Comparison of ENCODE assay signal across 8 cellular contexts in genomic region chr16:28326881-28327610, GRCh38. TPM values are rescaled to one million over a fixed set of nuclear protein-coding genes. Genes with fewer than 3 reads are reported as not detected.
A peak's percentile ranks its signal among the peaks of the same experiment; 100 is the strongest.
DNase-seq lines count a peak whose midpoint lies in the region; ATAC-seq, FAIRE-seq and TF ChIP-seq lines count a peak whose summit lies in the region.

No MANE protein-coding gene starts in this region.

- no peaks in the 10 kb centered on the region for H3K27me3 Mint-ChIP-seq in activated CD4-positive, alpha-beta memory T cell treated with anti-CD3 and anti-CD28 coated beads for 36 hours
- H3K27me3 Mint-ChIP-seq in stimulated activated naive B cell treated with anti-CD40 and anti-IgM and Interleukin-4, amounts not matched to agents 10 μg/mL and 1 μg/mL and 100 μg/mL, for 72 hours: no peaks in the 10 kb centered on the region

- H3K9me3 Mint-ChIP-seq in activated CD4-positive, alpha-beta memory T cell treated with anti-CD3 and anti-CD28 coated beads for 36 hours: no peaks in the 10 kb centered on the region
- H3K9me3 Mint-ChIP-seq in stimulated activated naive B cell treated with anti-CD40 and anti-IgM and Interleukin-4, amounts not matched to agents 10 μg/mL and 1 μg/mL and 100 μg/mL, for 72 hours: no peaks in the 10 kb centered on the region

- no peak overlapping the region for H3K56ac ChIP-seq in H1 (replicated peaks; ENCODE audit: insufficient read length, low read depth, low read length)

- no peak overlapping the region for H2BK15ac ChIP-seq in H1 (ENCODE audit: low read length)

- intact Hi-C loops in activated CD4-positive, alpha-beta memory T cell treated with anti-CD3 and anti-CD28 coated beads for 36 hours (cut with micrococcal nuclease): no loop called here

- H2BK5ac ChIP-seq in H1 (ENCODE audit: low read depth, low read length): no peak overlapping the region

- peaks cover 2 to 4% of the 10 kb centered on the region in 2 experiments for H4K20me1 ChIP-seq in H1 (replicated peaks in 1 of 2; ENCODE audit: control insufficient read depth in 1 of 2, insufficient read depth in 2 of 2, low read length in 2 of 2)

- no peak overlapping the region for H3K27ac Mint-ChIP-seq in activated CD4-positive, alpha-beta memory T cell treated with anti-CD3 and anti-CD28 coated beads for 36 hours
- H3K27ac Mint-ChIP-seq in stimulated activated naive B cell treated with anti-CD40 and anti-IgM and Interleukin-4, amounts not matched to agents 10 μg/mL and 1 μg/mL and 100 μg/mL, for 72 hours: no peak overlapping the region

- H3K18ac ChIP-seq in H1 (ENCODE audit: extremely low read depth, low read length): no peak overlapping the region

- CTCF ChIA-PET in activated CD4-positive, alpha-beta memory T cell treated with anti-CD3 and anti-CD28 coated beads for 36 hours (lab: Charles Lee): interaction anchor here (0.7 to 2.0 kb wide), 8 partner anchors 9 to 109 kb away, joined by 3 to 13 read pairs (median 4); no protein-coding TSS in a partner anchor
- CTCF ChIA-PET in H1 (lab: Charles Lee; ENCODE audit: partially characterized antibody): interaction anchor here (0.9 to 1.8 kb wide), 7 partner anchors 9 to 198 kb away, joined by 3 to 11 read pairs (median 4); no protein-coding TSS in a partner anchor

- no peak overlapping the region for H2AFZ ChIP-seq in H1 (ENCODE audit: low read length)

- H2BK20ac ChIP-seq in H1 (ENCODE audit: low read length): no peak overlapping the region

- no peak overlapping the region for H4K91ac ChIP-seq in H1 (replicated peaks; ENCODE audit: insufficient read length, low read length)

- H3K9ac ChIP-seq in H1 (replicated peaks in 1 of 4; ENCODE audit: extremely low read depth in 1 of 4, low read depth in 3 of 4, low read length in 3 of 4): no peak overlapping the region

- no peak for FAIRE-seq in H1 (lab: Jason Lieb, UNC)

- no peak overlapping the region for H3K27ac ChIP-seq in H1 (ENCODE audit: low read depth, low read length)

- H3K27me3 ChIP-seq in H1 (replicated peaks in 1 of 4; ENCODE audit: control insufficient read depth in 3 of 4, extremely low read depth in 1 of 4, insufficient read depth in 3 of 4, low read length in 3 of 4): no peaks in the 10 kb centered on the region

- H3K4me1 Mint-ChIP-seq in activated CD4-positive, alpha-beta memory T cell treated with anti-CD3 and anti-CD28 coated beads for 36 hours (ENCODE audit: low read depth): no peaks in the 10 kb centered on the region
- H3K4me1 Mint-ChIP-seq in stimulated activated naive B cell treated with anti-CD40 and anti-IgM and Interleukin-4, amounts not matched to agents 10 μg/mL and 1 μg/mL and 100 μg/mL, for 72 hours: peaks cover 6 to 7% of the 10 kb centered on the region in 2 donors

- H3K9me3 ChIP-seq in H1 (ENCODE audit: insufficient read depth in 2 of 2, low read depth in 1 of 2, low read length in 1 of 2): no peaks in the 10 kb centered on the region

- no peak for TF ChIP-seq POLR2A in H1 (IDR thresholded peaks at IDR 0.05; ENCODE audit: control extremely low read depth in 1 of 2, low read depth in 2 of 2, low read length in 2 of 2)

- TF ChIP-seq EP300 in H1 (IDR thresholded peaks at IDR 0.05; ENCODE audit: borderline replicate concordance in 1 of 2, low read depth in 2 of 2, low read length in 2 of 2): no peak

- H3K4me3 Mint-ChIP-seq in activated CD4-positive, alpha-beta memory T cell treated with anti-CD3 and anti-CD28 coated beads for 36 hours: no peak overlapping the region
- H3K4me3 Mint-ChIP-seq in stimulated activated naive B cell treated with anti-CD40 and anti-IgM and Interleukin-4, amounts not matched to agents 10 μg/mL and 1 μg/mL and 100 μg/mL, for 72 hours: no peak overlapping the region

- TF ChIP-seq CTCF in H1 (IDR thresholded peaks at IDR 0.05; ENCODE audit: control extremely low read depth in 1 of 3, insufficient read depth in 1 of 3, low read depth in 1 of 3, low read length in 3 of 3): peak; percentile 85 to 94 (median 89)

- H4K8ac ChIP-seq in H1 (ENCODE audit: extremely low read depth, insufficient read depth, low read length): no peak overlapping the region

- no peak overlapping the region for H4K5ac ChIP-seq in H1 (ENCODE audit: insufficient read length, low read depth, low read length)

- H2BK12ac ChIP-seq in H1 (ENCODE audit: low read depth, low read length): no peak overlapping the region

- no peak overlapping the region for H2AK5ac ChIP-seq in H1 (ENCODE audit: low read depth, low read length)

- H3K14ac ChIP-seq in H1 (ENCODE audit: insufficient read length): no peak overlapping the region

- peak; percentile 64 for DNase-seq in SIG-M5 treated with dmso at 0.1 percent for 504 hours (lab: John Stamatoyannopoulos, UW; ENCODE audit: unreplicated experiment)
- DNase-seq in SIG-M5 (lab: John Stamatoyannopoulos, UW): no peak
- DNase-seq in NCI-H460 (ENCODE audit: extremely low read depth, low read depth): peak; percentile 35
- peak; percentile 78 for DNase-seq in activated CD4-positive, alpha-beta memory T cell treated with anti-CD3 and anti-CD28 coated beads for 36 hours
- peak in 1 of 2 experiments; percentile 88 for DNase-seq in H1 (ENCODE audit: low read depth in 1 of 2, low spot score in 2 of 2)
- DNase-seq in mucosa of gallbladder (ENCODE audit: low spot score): peak; percentile 38
- peak; percentile 61 for DNase-seq in stimulated activated naive B cell treated with anti-CD40 and anti-IgM and Interleukin-4, amounts not matched to agents 10 μg/mL and 1 μg/mL and 100 μg/mL, for 72 hours
- DNase-seq in NCI-H774 (lab: John Stamatoyannopoulos, UW): no peak

- no peak overlapping the region for H3K4me3 ChIP-seq in H1 (ENCODE audit: extremely low read depth in 1 of 4, insufficient read depth in 2 of 4, low read depth in 3 of 4, low read length in 4 of 4)

- H3K23me2 ChIP-seq in H1 (ENCODE audit: low read depth, low read length): no peaks in the 10 kb centered on the region

- H2BK120ac ChIP-seq in H1 (replicated peaks; ENCODE audit: low read depth, low read length): no peak overlapping the region

- no peak overlapping the region for H3K4ac ChIP-seq in H1 (replicated peaks; ENCODE audit: insufficient read length, low read depth, low read length)

- peak; percentile 93 to 96 for ATAC-seq in stimulated activated naive B cell treated with anti-CD40 and anti-IgM and Interleukin-4, amounts not matched to agents 10 μg/mL and 1 μg/mL and 100 μg/mL, for 72 hours (replicated peaks)

- H3K79me1 ChIP-seq in H1 (ENCODE audit: low read depth, low read length): no peaks in the 10 kb centered on the region

- POLR2A ChIA-PET in activated CD4-positive, alpha-beta memory T cell treated with anti-CD3 and anti-CD28 coated beads for 36 hours (lab: Charles Lee): no interaction called here
- POLR2A ChIA-PET in H1 (lab: Charles Lee; ENCODE audit: partially characterized antibody): no interaction called here

- no peak overlapping the region for H3K23ac ChIP-seq in H1 (ENCODE audit: insufficient read length)

- no peaks in the 10 kb centered on the region for H3K36me3 ChIP-seq in H1 (ENCODE audit: control insufficient read depth in 2 of 4, insufficient read depth in 4 of 4, low read length in 3 of 4)

- H3K4me2 ChIP-seq in H1 (ENCODE audit: insufficient read depth in 1 of 2, low read depth in 2 of 2, low read length in 2 of 2): no peak overlapping the region

- whole genome bisulfite sequencing in H1 (ENCODE audit: extremely low coverage in 1 of 2, insufficient coverage in 1 of 2, insufficient read length in 1 of 2, insufficient replicate concordance in 2 of 2, low coverage in 1 of 2, low lambda C conversion rate in 2 of 2, missing lambda C conversion rate in 1 of 2), 2 experiments: 58% methylated on average over 12 of the region's 12 CpGs; no CpG with 5 or more reads in 1 of the 2 experiments

- TF ChIP-seq RAD21 in H1 (IDR thresholded peaks at IDR 0.05 in 1 of 2, conservative IDR thresholded peaks at IDR 0.05 in 1 of 2; ENCODE audit: low read depth in 2 of 2, low read length in 2 of 2): peak; percentile 54 to 59

- H3K79me2 ChIP-seq in H1 (ENCODE audit: control insufficient read depth in 1 of 2, insufficient read depth in 2 of 2, low read length in 2 of 2): no peaks in the 10 kb centered on the region

- H3K4me1 ChIP-seq in H1 (replicated peaks in 1 of 4; ENCODE audit: control insufficient read depth in 3 of 4, insufficient read depth in 4 of 4, low read length in 3 of 4): peaks cover 0 to 2% (median 0%) of the 10 kb centered on the region in 4 experiments; a peak in 2 of 7 replicates

- no peaks in the 10 kb centered on the region for H3K36me3 Mint-ChIP-seq in activated CD4-positive, alpha-beta memory T cell treated with anti-CD3 and anti-CD28 coated beads for 36 hours
- H3K36me3 Mint-ChIP-seq in stimulated activated naive B cell treated with anti-CD40 and anti-IgM and Interleukin-4, amounts not matched to agents 10 μg/mL and 1 μg/mL and 100 μg/mL, for 72 hours: no peaks in the 10 kb centered on the region

RNA-seq across cellular contexts. Expression of gene SBK1, which starts 34.7 kb away (rescaled TPM):
- total RNA-seq in NCI-H460 (2014; rRNA removed; shearing (Covaris generic)): 0.05 and 0.09 TPM in 2 replicates
- polyA plus RNA-seq in NCI-H460 (2014; cell fraction: nucleus; rRNA removed): 0.11 TPM in 1 of 2 replicates, not detected in the other
- total RNA-seq in activated CD4-positive, alpha-beta memory T cell treated with anti-CD3 and anti-CD28 coated beads for 36 hours: 1 to 10 TPM; 2.9 to 3.8 TPM
- 73.9 and 77.4 TPM in 2 replicates for total RNA-seq in H1 (2021; fragmentation: NEBNext Ultra II Directional; extraction: Animal tissue kit (Norgen Biotek cat#: 25700))
- polyA plus RNA-seq in H1 (2011; rRNA removed): 18.2 and 34.8 TPM in 2 replicates
- polyA plus RNA-seq in H1 (2011; cell fraction: cytosol; rRNA removed): 16.7 TPM
- polyA plus RNA-seq in H1 (2011; cell fraction: nucleus; rRNA removed): 29.8 TPM
- 46.9 to 62.0 TPM (median 59.1 TPM) in 4 replicates for polyA plus RNA-seq in H1 (2012, experiment 1 of 2)
- 59.4 TPM for polyA plus RNA-seq in H1 (2012, experiment 2 of 2)
- polyA plus RNA-seq in H1 (2013, experiment 1 of 2): 69.2 TPM
- polyA plus RNA-seq in H1 (2013, experiment 2 of 2): 68.1 TPM
- polyA minus RNA-seq in H1 (2011; rRNA and poly(A)+ RNA removed): 9.3 and 12.5 TPM in 2 replicates
- 31.7 TPM for polyA minus RNA-seq in H1 (2011; cell fraction: cytosol; rRNA and poly(A)+ RNA removed)
- polyA minus RNA-seq in H1 (2011; cell fraction: nucleus; rRNA and poly(A)+ RNA removed): 16.6 TPM
- total RNA-seq in mucosa of gallbladder: 0.89 TPM

RNA-seq across cellular contexts. Expression of gene NPIPB6, which starts 36.3 kb away (rescaled TPM):
- total RNA-seq in NCI-H460 (2014; rRNA removed; shearing (Covaris generic)): 0.10 and 0.58 TPM in 2 replicates
- polyA plus RNA-seq in NCI-H460 (2014; cell fraction: nucleus; rRNA removed): 0.33 TPM in 1 of 2 replicates, not detected in the other
- 1 to 10 TPM; 1.8 to 2.5 TPM for total RNA-seq in activated CD4-positive, alpha-beta memory T cell treated with anti-CD3 and anti-CD28 coated beads for 36 hours
- total RNA-seq in H1 (2021; fragmentation: NEBNext Ultra II Directional; extraction: Animal tissue kit (Norgen Biotek cat#: 25700)): 1.9 TPM in 2 replicates
- 0.69 and 0.83 TPM in 2 replicates for polyA plus RNA-seq in H1 (2011; rRNA removed)
- polyA plus RNA-seq in H1 (2011; cell fraction: cytosol; rRNA removed): 0.96 TPM
- polyA plus RNA-seq in H1 (2011; cell fraction: nucleus; rRNA removed): 1.4 TPM
- polyA plus RNA-seq in H1 (2012, experiment 1 of 2): 1.0 to 1.3 TPM (median 1.2 TPM) in 4 replicates
- polyA plus RNA-seq in H1 (2012, experiment 2 of 2): 0.46 TPM
- polyA plus RNA-seq in H1 (2013, experiment 1 of 2): 1.4 TPM
- 1.1 TPM for polyA plus RNA-seq in H1 (2013, experiment 2 of 2)
- polyA minus RNA-seq in H1 (2011; rRNA and poly(A)+ RNA removed): 1.5 TPM in 2 replicates
- 1.7 TPM for polyA minus RNA-seq in H1 (2011; cell fraction: cytosol; rRNA and poly(A)+ RNA removed)
- polyA minus RNA-seq in H1 (2011; cell fraction: nucleus; rRNA and poly(A)+ RNA removed): 1.8 TPM
- 3.3 TPM for total RNA-seq in mucosa of gallbladder

Comparison
In these comparisons a context has a peak if more than half of its experiments do, and no peak if none do; other contexts are left out.
1. DNase-seq: peak in SIG-M5 treated with dmso at 0.1 percent for 504 hours (single experiment), NCI-H460 (single experiment), activated CD4-positive, alpha-beta memory T cell treated with anti-CD3 and anti-CD28 coated beads for 36 hours (single experiment), mucosa of gallbladder (single experiment) and stimulated activated naive B cell treated with anti-CD40 and anti-IgM and Interleukin-4, amounts not matched to agents 10 μg/mL and 1 μg/mL and 100 μg/mL, for 72 hours (single experiment); none in SIG-M5 (single experiment) and NCI-H774 (single experiment).
2. RNA of gene SBK1, which starts 34.7 kb away (total RNA-seq): 73.9 to 77.4 TPM in H1; 2.9 to 3.8 TPM in activated CD4-positive, alpha-beta memory T cell treated with anti-CD3 and anti-CD28 coated beads for 36 hours, 0.89 TPM in mucosa of gallbladder (single experiment) and 0.05 to 0.09 TPM in NCI-H460; every median in the first group is over 10 times any median in the second.